In genomic region chr6:146651482-146651863, GRCh38 we compare ENCODE assay signal across 37 cellular contexts. TPM values are rescaled to one million over a fixed set of nuclear protein-coding genes. Genes with fewer than 3 reads are reported as not detected.
"Had no signal": no experiment of that assay in that cellular context is flagged by ENCODE, and none has a peak within 500 bp of the region (broad histone marks: within the 10 kb centered on the region; RNA-seq: fewer than 3 reads in every experiment).

No MANE protein-coding gene starts in this region.

- H3K4me3 ChIP-seq: adrenal gland, body of pancreas, breast epithelium had no signal

- H3K27ac ChIP-seq: adrenal gland, body of pancreas, brain microvascular endothelial cell, breast epithelium, VCaP had no signal

- H3K9me3 Mint-ChIP-seq: activated B cell treated with CpG ODN at 0.5 μM for 24 hours; activated CD4-positive, alpha-beta memory T cell treated with anti-CD3 and anti-CD28 coated beads for 36 hours; activated CD4-positive, alpha-beta T cell treated with anti-CD3 and anti-CD28 coated beads, Interleukin-2, amount 10 ng/mL, durations not matched to agents 24 days and 14 days; activated CD8-positive, alpha-beta T cell treated with anti-CD3 and anti-CD28 coated beads for 36 hours; activated naive CD4-positive, alpha-beta T cell treated with anti-CD3 and anti-CD28 coated beads, Interleukin-2, amount 50 U/mL, for 72 hours; activated T-cell treated with anti-CD3 and anti-CD28 coated beads, Interleukin-2, amount 50 U/mL, for 4 hours; activated T-helper 1 cell treated with anti-CD3 and anti-CD28 coated beads, Interleukin-12 subunit alpha, Interleukin-12 subunit beta, Interleukin-2, Interleukin-4 antibody, amounts not matched to agents 30 ng/mL and 10 ng/mL and 1 ng/mL, durations not matched to agents 14 hours and 24 hours and 36 hours; activated T-helper 17 cell treated with anti-CD3 and anti-CD28 coated beads, Interleukin-2, amount 50 U/mL, for 72 hours; T-helper 2 cell treated with Interferon-gamma antibody and Interleukin-4, amounts not matched to agents 5 μg/mL and 100 μg/mL, for 36 hours had no signal

- H3K27ac Mint-ChIP-seq: activated B cell treated with CpG ODN at 0.5 μM for 24 hours; activated CD4-positive, alpha-beta memory T cell treated with anti-CD3 and anti-CD28 coated beads for 36 hours; activated CD4-positive, alpha-beta T cell treated with anti-CD3 and anti-CD28 coated beads, Interleukin-2, amount 10 ng/mL, durations not matched to agents 24 days and 14 days; activated CD8-positive, alpha-beta T cell treated with anti-CD3 and anti-CD28 coated beads for 36 hours; activated naive CD4-positive, alpha-beta T cell treated with anti-CD3 and anti-CD28 coated beads for 36 hours; activated naive CD4-positive, alpha-beta T cell treated with anti-CD3 and anti-CD28 coated beads, Interleukin-2, amount 50 U/mL, for 72 hours; activated naive CD8-positive, alpha-beta T cell treated with anti-CD3 and anti-CD28 coated beads for 36 hours; activated T-cell treated with anti-CD3 and anti-CD28 coated beads, Interleukin-2, amount 50 U/mL, for 72 hours; activated T-helper 1 cell treated with anti-CD3 and anti-CD28 coated beads, Interleukin-12 subunit alpha, Interleukin-12 subunit beta, Interleukin-2, Interleukin-4 antibody, amounts not matched to agents 30 ng/mL and 10 ng/mL and 1 ng/mL, durations not matched to agents 14 hours and 24 hours and 36 hours; activated T-helper 17 cell treated with anti-CD3 and anti-CD28 coated beads, Interleukin-2, amount 50 U/mL, for 72 hours; T-helper 17 cell; T-helper 2 cell treated with Interferon-gamma antibody and Interleukin-4, amounts not matched to agents 5 μg/mL and 100 μg/mL, for 36 hours had no signal

- H3K4me1 Mint-ChIP-seq: activated B cell treated with CpG ODN at 0.5 μM for 24 hours; activated CD4-positive, alpha-beta T cell treated with anti-CD3 and anti-CD28 coated beads, Interleukin-2, amount 10 ng/mL, durations not matched to agents 24 days and 14 days; activated naive CD8-positive, alpha-beta T cell treated with anti-CD3 and anti-CD28 coated beads for 36 hours; activated T-helper 17 cell treated with anti-CD3 and anti-CD28 coated beads, Interleukin-2, amount 50 U/mL, for 72 hours; T-helper 17 cell had no signal

- H3K4me3 Mint-ChIP-seq: activated B cell treated with CpG ODN at 0.5 μM for 24 hours; activated CD4-positive, alpha-beta memory T cell treated with anti-CD3 and anti-CD28 coated beads for 36 hours; activated CD4-positive, alpha-beta T cell treated with anti-CD3 and anti-CD28 coated beads, Interleukin-2, amount 10 ng/mL, durations not matched to agents 24 days and 14 days; activated CD8-positive, alpha-beta T cell treated with anti-CD3 and anti-CD28 coated beads for 36 hours; activated naive CD4-positive, alpha-beta T cell treated with anti-CD3 and anti-CD28 coated beads for 36 hours; activated naive CD8-positive, alpha-beta T cell treated with anti-CD3 and anti-CD28 coated beads for 36 hours; activated T-cell treated with anti-CD3 and anti-CD28 coated beads, Interleukin-2, amount 50 U/mL, for 4 hours; activated T-cell treated with anti-CD3 and anti-CD28 coated beads, Interleukin-2, amount 50 U/mL, for 72 hours; activated T-helper 1 cell treated with anti-CD3 and anti-CD28 coated beads, Interleukin-12 subunit alpha, Interleukin-12 subunit beta, Interleukin-2, Interleukin-4 antibody, amounts not matched to agents 30 ng/mL and 10 ng/mL and 1 ng/mL, durations not matched to agents 14 hours and 24 hours and 36 hours; activated T-helper 17 cell treated with anti-CD3 and anti-CD28 coated beads, Interleukin-2, amount 50 U/mL, for 72 hours; T-helper 17 cell; T-helper 2 cell treated with Interferon-gamma antibody and Interleukin-4, amounts not matched to agents 5 μg/mL and 100 μg/mL, for 36 hours had no signal

- H3K4me1 ChIP-seq: adrenal gland, body of pancreas, breast epithelium had no signal

- H3K27me3 ChIP-seq: adrenal gland, body of pancreas, brain microvascular endothelial cell, breast epithelium had no signal

- H3K36me3 ChIP-seq: adrenal gland, brain microvascular endothelial cell, breast epithelium had no signal

- H3K9me3 ChIP-seq: adrenal gland, body of pancreas, breast epithelium had no signal

- H3K27me3 Mint-ChIP-seq: activated B cell treated with CpG ODN at 0.5 μM for 24 hours; activated CD4-positive, alpha-beta memory T cell treated with anti-CD3 and anti-CD28 coated beads for 36 hours; activated CD4-positive, alpha-beta T cell treated with anti-CD3 and anti-CD28 coated beads, Interleukin-2, amount 10 ng/mL, durations not matched to agents 24 days and 14 days; activated CD8-positive, alpha-beta T cell treated with anti-CD3 and anti-CD28 coated beads for 36 hours; activated naive CD8-positive, alpha-beta T cell treated with anti-CD3 and anti-CD28 coated beads for 36 hours; activated T-helper 17 cell treated with anti-CD3 and anti-CD28 coated beads, Interleukin-2, amount 50 U/mL, for 72 hours; T-helper 17 cell had no signal

- FAIRE-seq: astrocyte, TTC549 had no signal

- ATAC-seq: activated CD8-positive, alpha-beta T cell treated with anti-CD3 and anti-CD28 coated beads for 36 hours; activated naive CD4-positive, alpha-beta T cell treated with anti-CD3 and anti-CD28 coated beads, Interleukin-2, amount 50 U/mL, for 72 hours; activated T-cell treated with anti-CD3 and anti-CD28 coated beads, Interleukin-2, amount 50 U/mL, for 4 hours; activated T-cell treated with anti-CD3 and anti-CD28 coated beads, Interleukin-2, amount 50 U/mL, for 72 hours; activated T-helper 17 cell treated with anti-CD3 and anti-CD28 coated beads, Interleukin-2, amount 50 U/mL, for 72 hours; body of pancreas; T-helper 17 cell had no signal

- DNase-seq: activated B cell treated with CpG ODN at 0.5 μM for 24 hours; activated CD4-positive, alpha-beta memory T cell treated with anti-CD3 and anti-CD28 coated beads for 36 hours; activated CD4-positive, alpha-beta T cell treated with anti-CD3 and anti-CD28 coated beads for 4 hours; activated CD4-positive, alpha-beta T cell treated with anti-CD3 and anti-CD28 coated beads, Interleukin-2, amount 10 ng/mL, durations not matched to agents 24 days and 14 days; activated CD4-positive, alpha-beta T cell treated with anti-CD3 and anti-CD28 coated beads, Interleukin-2, amount 50 U/mL, for 1 hour; activated CD4-positive, alpha-beta T cell treated with anti-CD3 and anti-CD28 coated beads, Interleukin-2, amount 50 U/mL, for 4 hours; activated CD4-positive, CD25-positive, alpha-beta regulatory T cell treated with anti-CD3 and anti-CD28 coated beads, Interleukin-2, amount 50 U/mL, for 72 hours; activated CD8-positive, alpha-beta memory T cell treated with anti-CD3 and anti-CD28 coated beads, Interleukin-2, amount 50 U/mL, for 4 hours; activated CD8-positive, alpha-beta T cell treated with anti-CD3 and anti-CD28 coated beads for 36 hours; activated effector memory CD4-positive, alpha-beta T cell treated with anti-CD3 and anti-CD28 coated beads, Interleukin-2, amount 50 U/mL, for 16 hours; activated gamma-delta T cell treated with Interleukin-2 at 50 U/mL for 16 hours; activated naive CD4-positive, alpha-beta T cell; activated naive CD4-positive, alpha-beta T cell treated with anti-CD3 and anti-CD28 coated beads for 36 hours; activated naive CD4-positive, alpha-beta T cell treated with anti-CD3 and anti-CD28 coated beads, Interleukin-2, amount 50 U/mL, for 16 hours; activated naive CD8-positive, alpha-beta T cell treated with anti-CD3 and anti-CD28 coated beads for 36 hours; activated T-cell treated with anti-CD3 and anti-CD28 coated beads for 4 hours; activated T-cell treated with anti-CD3 and anti-CD28 coated beads, Interleukin-2, amount 50 U/mL, for 1 hour; activated T-cell treated with anti-CD3 and anti-CD28 coated beads, Interleukin-2, amount 50 U/mL, for 4 hours; activated T-cell treated with anti-CD3 and anti-CD28 coated beads, Interleukin-2, amount 50 U/mL, for 72 hours; adrenal gland; amniotic stem cell; aorta; body of pancreas; brain microvascular endothelial cell; central memory CD4-positive, alpha-beta T cell; T-helper 17 cell; T-helper 9 cell had no signal

RNA-seq across cellular contexts. Expression of gene ADGB, which starts 52.7 kb away (rescaled TPM):
- total RNA-seq: activated B cell treated with CpG ODN at 0.5 μM for 24 hours; activated CD4-positive, alpha-beta T cell treated with anti-CD3 and anti-CD28 coated beads, Interleukin-2, amount 10 ng/mL, durations not matched to agents 24 days and 14 days; activated CD8-positive, alpha-beta T cell treated with anti-CD3 and anti-CD28 coated beads for 36 hours; activated naive CD4-positive, alpha-beta T cell treated with anti-CD3 and anti-CD28 coated beads for 36 hours; activated naive CD4-positive, alpha-beta T cell treated with anti-CD3 and anti-CD28 coated beads, Interleukin-2, amount 50 U/mL, for 72 hours; activated naive CD8-positive, alpha-beta T cell treated with anti-CD3 and anti-CD28 coated beads for 36 hours; activated T-cell treated with anti-CD3 and anti-CD28 coated beads, Interleukin-2, amount 50 U/mL, for 4 hours; activated T-helper 1 cell treated with anti-CD3 and anti-CD28 coated beads, Interleukin-12 subunit alpha, Interleukin-12 subunit beta, Interleukin-2, Interleukin-4 antibody, amounts not matched to agents 30 ng/mL and 10 ng/mL and 1 ng/mL, durations not matched to agents 14 hours and 24 hours and 36 hours; activated T-helper 17 cell treated with anti-CD3 and anti-CD28 coated beads, Interleukin-2, amount 50 U/mL, for 72 hours; adrenal gland; astrocyte; body of pancreas; breast epithelium; cardiac septum; T-helper 1 cell treated with Interleukin-12 subunit alpha and Interleukin-12 subunit beta and Interleukin-4 antibody, amounts not matched to agents 30 ng/mL and 1 ng/mL, for 36 hours; T-helper 17 cell had no signal
- polyA plus RNA-seq: adrenal gland, aorta had no signal
